In the genomic region with DNA sequence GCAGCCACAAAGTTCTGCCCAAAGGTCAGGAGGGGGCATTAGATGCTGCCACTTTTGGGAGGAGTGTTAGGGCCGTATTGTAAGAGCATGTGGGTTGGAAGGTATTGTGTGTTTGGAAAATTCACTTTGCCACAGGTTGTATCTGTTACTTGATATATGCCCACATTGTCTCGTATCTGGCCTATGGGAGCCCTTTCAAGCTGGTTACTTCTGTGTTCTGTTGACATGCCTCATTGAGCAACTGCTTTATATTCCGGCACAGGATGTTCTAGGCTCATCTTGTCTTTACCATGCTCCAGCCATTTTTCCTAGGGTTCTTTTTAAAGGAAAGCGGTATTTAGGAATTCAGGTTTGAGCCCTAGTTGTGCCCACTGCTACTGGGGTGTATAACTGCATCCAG, we compare ENCODE assay signal across 2 cellular contexts.
A peak's percentile ranks its signal among the peaks of the same experiment; 100 is the strongest.
TF ChIP-seq lines count a peak whose summit lies in the region.

No MANE protein-coding gene starts in this region.

TF ChIP-seq in HEK293, 187 proteins besides CTCF, POLR2A, EP300 and RAD21:
- TF ChIP-seq ZNF792 (tag by site-specific recombination; IDR thresholded peaks at IDR 0.05) (no peak), SCRT1 (tag by site-specific recombination; IDR thresholded peaks at IDR 0.05; ENCODE audit: borderline replicate concordance) (0 out of 2 replicates have a peak, but pooled peaks have one; percentile 14), ZNF600 (tag by site-specific recombination; IDR thresholded peaks at IDR 0.05) (peak; percentile 15; the same call in 1 of the 2 replicates), TCF7L2 (IDR thresholded peaks at IDR 0.05; ENCODE audit: borderline replicate concordance, low read depth, low read length) (no peak), ZNF140 (tag by site-specific recombination; IDR thresholded peaks at IDR 0.05) (no peak)
TF ChIP-seq in HEK293: peak in this region for 2.

TF ChIP-seq in GM12878, 131 proteins besides CTCF, POLR2A, EP300 and RAD21:
- TF ChIP-seq SP1 (IDR thresholded peaks at IDR 0.05; ENCODE audit: low read depth, low read length) (no peak), NR2F1 (conservative IDR thresholded peaks at IDR 0.05) (0 out of 2 replicates have a peak, but pooled peaks have one; percentile 22)
